26 cellular contexts compared by ENCODE assay signal in the genomic region with DNA sequence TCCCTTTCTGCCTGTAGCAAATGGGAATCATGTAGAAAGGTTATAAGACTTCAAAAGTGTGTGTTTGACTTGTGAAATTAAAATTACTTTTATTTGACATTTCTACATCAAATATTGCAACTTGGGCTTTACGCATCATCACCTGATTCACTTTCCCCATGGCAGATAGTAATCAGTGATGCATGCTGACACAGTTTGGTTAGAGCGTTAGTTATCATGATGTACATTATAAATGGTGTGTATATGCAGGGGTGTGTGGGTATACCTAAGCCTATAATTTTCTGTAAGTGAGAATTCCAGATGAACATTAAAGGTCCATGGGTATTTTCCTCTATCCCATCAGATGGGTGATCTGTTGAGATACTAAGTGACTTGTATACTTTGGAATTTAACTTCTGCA.
"Had no signal": no experiment of that assay in that cellular context is flagged by ENCODE, and none has a peak within 500 bp of the region (broad histone marks: within the 10 kb centered on the region; RNA-seq: fewer than 3 reads in every experiment).

No MANE protein-coding gene starts in this region.

- H3K4me1 Mint-ChIP-seq: naive thymus-derived CD8-positive, alpha-beta T cell; neural crest cell had no signal

- H3K27ac Mint-ChIP-seq: activated CD4-positive, alpha-beta memory T cell treated with anti-CD3 and anti-CD28 coated beads for 36 hours; activated naive CD4-positive, alpha-beta T cell treated with anti-CD3 and anti-CD28 coated beads, Interleukin-2, amount 50 U/mL, for 72 hours; brain; naive thymus-derived CD8-positive, alpha-beta T cell; type B pancreatic cell had no signal

- ATAC-seq: activated naive CD4-positive, alpha-beta T cell treated with anti-CD3 and anti-CD28 coated beads, Interleukin-2, amount 50 U/mL, for 72 hours; left lung; lower lobe of right lung; naive thymus-derived CD8-positive, alpha-beta T cell; pancreas; psoas muscle had no signal

- H3K27me3 Mint-ChIP-seq: activated CD4-positive, alpha-beta memory T cell treated with anti-CD3 and anti-CD28 coated beads for 36 hours; brain; naive thymus-derived CD8-positive, alpha-beta T cell; type B pancreatic cell had no signal

- H3K36me3 Mint-ChIP-seq: activated CD4-positive, alpha-beta memory T cell treated with anti-CD3 and anti-CD28 coated beads for 36 hours; activated naive CD4-positive, alpha-beta T cell treated with anti-CD3 and anti-CD28 coated beads, Interleukin-2, amount 50 U/mL, for 72 hours; brain; type B pancreatic cell had no signal

- H3K4me3 Mint-ChIP-seq: activated CD4-positive, alpha-beta memory T cell treated with anti-CD3 and anti-CD28 coated beads for 36 hours; brain; naive thymus-derived CD8-positive, alpha-beta T cell; neural crest cell; type B pancreatic cell had no signal

- H3K9me3 Mint-ChIP-seq: activated CD4-positive, alpha-beta memory T cell treated with anti-CD3 and anti-CD28 coated beads for 36 hours; activated naive CD4-positive, alpha-beta T cell treated with anti-CD3 and anti-CD28 coated beads, Interleukin-2, amount 50 U/mL, for 72 hours; brain; naive thymus-derived CD8-positive, alpha-beta T cell; neural crest cell; type B pancreatic cell had no signal

- DNase-seq: activated CD4-positive, alpha-beta memory T cell treated with anti-CD3 and anti-CD28 coated beads for 36 hours; activated CD4-positive, CD25-positive, alpha-beta regulatory T cell treated with anti-CD3 and anti-CD28 coated beads, Interleukin-2, amount 50 U/mL, for 72 hours; activated naive CD4-positive, alpha-beta T cell; activated T-cell treated with anti-CD3 and anti-CD28 coated beads, Interleukin-2, amount 50 U/mL, for 48 hours; adrenal gland; cerebellar nuclear complex; colonic mucosa; effector CD8-positive, alpha-beta T cell; esophagus squamous epithelium; kidney glomerular epithelial cell; left lung; lower lobe of right lung; mesenchymal stem cell; naive thymus-derived CD8-positive, alpha-beta T cell; nucleus accumbens; pancreas; psoas muscle; sigmoid colon; small intestine; stimulated activated naive CD4-positive, alpha-beta T cell treated with Interleukin-2 at 50 U/mL for 16 hours; substantia nigra; T1000 had no signal
